ENCODE assay signal across 28 cellular contexts in the genomic region with DNA sequence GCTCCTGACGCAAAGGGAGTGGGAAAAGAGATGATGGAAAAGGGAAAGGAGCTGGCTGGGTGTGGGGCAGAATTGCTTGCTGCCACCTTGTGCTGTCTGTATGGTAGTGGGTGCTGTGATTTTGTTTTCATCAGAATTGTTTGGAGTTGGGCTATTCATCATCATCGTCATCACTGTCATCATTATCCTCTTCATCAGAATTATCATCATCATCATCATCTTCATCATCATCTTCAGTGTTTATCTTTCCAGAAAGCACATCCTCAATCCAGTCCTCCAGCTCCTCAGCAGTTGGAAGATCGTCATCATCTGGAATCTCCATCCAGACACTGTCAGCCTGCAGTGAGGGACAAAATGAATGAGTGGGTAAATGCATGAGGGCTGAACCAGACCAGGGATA.
"Had no signal": no experiment of that assay in that cellular context is flagged by ENCODE, and none has a peak within 500 bp of the region (broad histone marks: within the 10 kb centered on the region; RNA-seq: fewer than 3 reads in every experiment).

No MANE protein-coding gene starts in this region.

- H3K27ac ChIP-seq: colonic mucosa, coronary artery, dorsolateral prefrontal cortex, epithelial cell of prostate, esophagus muscularis mucosa, esophagus squamous epithelium, foreskin keratinocyte, gastrocnemius medialis, gastroesophageal sphincter, heart left ventricle, heart right ventricle had no signal

- FAIRE-seq: colon, endometrium, endothelial cell of umbilical vein, frontal cortex had no signal

- H3K4me1 ChIP-seq: colonic mucosa, gastrocnemius medialis, gastroesophageal sphincter had no signal

- H3K36me3 ChIP-seq: colonic mucosa, esophagus squamous epithelium had no signal

- H3K27me3 ChIP-seq: colonic mucosa, dorsolateral prefrontal cortex, esophagus muscularis mucosa, esophagus squamous epithelium, foreskin keratinocyte, gastrocnemius medialis, gastroesophageal sphincter, heart left ventricle, heart right ventricle had no signal

- H3K9me3 ChIP-seq: colonic mucosa, esophagus muscularis mucosa, esophagus squamous epithelium, gastrocnemius medialis, gastroesophageal sphincter, heart left ventricle, heart right ventricle had no signal

- H3K4me3 ChIP-seq: colonic mucosa, coronary artery, dorsolateral prefrontal cortex, esophagus muscularis mucosa, esophagus squamous epithelium, gastrocnemius medialis, gastroesophageal sphincter, heart left ventricle, heart right ventricle had no signal

- ATAC-seq: effector memory CD8-positive, alpha-beta T cell; esophagus mucosa; foreskin keratinocyte; gastrocnemius medialis; gastroesophageal sphincter; heart left ventricle; heart right ventricle had no signal

- DNase-seq: colonic mucosa; cortex of kidney; dermis blood vessel endothelial cell; dorsolateral prefrontal cortex; effector CD4-positive, alpha-beta T cell; effector CD8-positive, alpha-beta T cell; effector memory CD4-positive, alpha-beta T cell; effector memory CD8-positive, alpha-beta T cell; endodermal cell; erythroblast; esophagus squamous epithelium; foreskin fibroblast; foreskin keratinocyte; foreskin melanocyte; gastrocnemius medialis; glutamatergic neuron; head of caudate nucleus; heart left ventricle; heart right ventricle had no signal
